In the genomic region with DNA sequence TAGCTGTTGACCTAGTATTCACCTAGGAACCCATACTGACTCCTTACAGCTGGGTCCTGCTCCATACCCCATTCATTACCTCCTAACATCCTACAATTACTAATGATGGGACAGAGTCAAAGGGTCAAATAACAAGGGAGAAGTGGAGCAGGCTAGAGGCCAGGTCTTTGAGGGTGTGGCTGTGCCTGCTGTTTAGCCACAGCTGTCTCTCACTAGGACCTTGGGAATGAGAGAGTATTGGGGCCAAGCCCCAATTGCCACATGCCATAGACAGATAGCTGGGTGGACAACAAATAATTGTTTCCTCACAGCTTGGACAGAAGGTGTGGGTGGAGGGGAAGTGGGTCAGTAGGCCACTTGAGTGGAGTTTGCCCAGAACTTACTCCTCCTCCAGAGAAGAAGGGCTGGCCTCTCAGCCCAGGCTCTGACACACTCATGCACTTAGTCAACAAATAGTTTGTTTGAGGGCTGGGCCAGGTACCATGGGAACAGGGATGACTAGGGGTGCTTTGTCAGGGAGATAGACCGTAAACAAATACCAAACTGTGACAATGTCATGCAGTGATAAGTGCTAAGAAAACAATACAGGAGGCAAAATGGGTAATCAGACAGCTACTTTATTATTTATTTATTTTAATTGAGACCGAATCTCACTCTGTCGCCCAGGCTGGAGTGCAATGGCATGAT, we compare ENCODE assay signal across 8 cellular contexts. TPM values are rescaled to one million over a fixed set of nuclear protein-coding genes. Genes with fewer than 3 reads are reported as not detected.
DNase-seq lines count a peak whose midpoint lies in the region; ATAC-seq and TF ChIP-seq lines count a peak whose summit lies in the region.

No MANE protein-coding gene starts in this region.

- peak overlapping the region in 1 of 2 donors; percentile 23 for H3K9ac ChIP-seq in mucosa of rectum (ENCODE audit: low read depth in 1 of 2, low read length in 2 of 2)

- ATAC-seq in SK-N-SH treated with all-trans-retinoic acid at 6 μM for 48 hours, result peak; percentile 94
- no peak for ATAC-seq in GM19467 (IDR thresholded peaks at IDR 0.05; ENCODE audit: unreplicated experiment)
- ATAC-seq in HG03342 (IDR thresholded peaks at IDR 0.05; ENCODE audit: unreplicated experiment), result no peak

- no peaks in the 10 kb centered on the region for H3K9me3 ChIP-seq in mucosa of rectum (ENCODE audit: control insufficient read depth in 2 of 2, low read length in 2 of 2)
- H3K9me3 ChIP-seq in spleen, result no peaks in the 10 kb centered on the region

- H3K4me3 ChIP-seq in mucosa of rectum (ENCODE audit: low read length in 2 of 2) (no peak overlapping the region), spleen (no peak overlapping the region)

- TF ChIP-seq POLR2A in spleen (IDR thresholded peaks at IDR 0.05), result no peak

- intact Hi-C loops in spleen (cut with DNase I; ENCODE audit: low total_unique reads), result no loop called here

- H3K36me3 ChIP-seq in mucosa of rectum (ENCODE audit: control insufficient read depth in 2 of 2, insufficient read depth in 2 of 2, low read length in 2 of 2), result peaks cover 0 to 6% of the 10 kb centered on the region in 2 donors
- peaks cover 0 to 34% (median 11%) of the 10 kb centered on the region in 6 donors for H3K36me3 ChIP-seq in spleen

- H3K27ac ChIP-seq in epithelial cell of prostate (peak overlapping the region; percentile 62), mucosa of rectum (ENCODE audit: low read depth in 2 of 2, low read length in 2 of 2) (peak overlapping the region; percentile 76), spleen (peak overlapping the region in 3 of 8 donors; percentile 7 to 45 (median 29))

- TF ChIP-seq CTCF in spleen (IDR thresholded peaks at IDR 0.05 in 8 of 11, conservative IDR thresholded peaks at IDR 0.05 in 3 of 11), result no peak

- DNase-seq in stimulated activated CD4-positive, alpha-beta T cell treated with anti-CD3 and anti-CD28 coated beads, Interleukin-1b, Interleukin-23, amount 100 ng/mL, for 48 hours, result peak; percentile 40
- no peak for DNase-seq in stimulated activated CD4-positive, alpha-beta T cell treated with anti-CD3 and anti-CD28 coated beads, Interleukin-2, amount 100 ng/mL, for 24 hours
- DNase-seq in epithelial cell of prostate (ENCODE audit: low read depth, low spot score) (peak; percentile 84), spleen (no peak)

- H3K27me3 ChIP-seq in mucosa of rectum (ENCODE audit: control insufficient read depth in 2 of 2, insufficient read depth in 2 of 2, low read length in 2 of 2) (no peaks in the 10 kb centered on the region), spleen (replicated peaks in 1 of 7) (no peaks in the 10 kb centered on the region)

- H3K4me1 ChIP-seq in mucosa of rectum (ENCODE audit: control insufficient read depth in 2 of 2, insufficient read depth in 2 of 2, low read length in 2 of 2) (peaks cover 21 to 33% of the 10 kb centered on the region in 2 donors), spleen (peaks cover 0 to 48% (median 20%) of the 10 kb centered on the region in 6 donors)

- WGBS in spleen, 5 donors, result 73 to 92% (median 89%) methylated on average over 3 of the region's 3 CpGs

TF ChIP-seq in SK-N-SH treated with all-trans-retinoic acid at 6 μM for 48 hours, 23 proteins besides CTCF, POLR2A, EP300 and RAD21:
- TF ChIP-seq ZNF70 (CRISPR knock-in tag; IDR thresholded peaks at IDR 0.05), result no peak
- TF ChIP-seq CSDC2 (CRISPR knock-in tag; IDR thresholded peaks at IDR 0.05), result no peak
- TF ChIP-seq POU6F1 (CRISPR knock-in tag; IDR thresholded peaks at IDR 0.05; ENCODE audit: borderline replicate concordance, low read depth), result no peak
- no peak for TF ChIP-seq BACH2 (CRISPR knock-in tag; IDR thresholded peaks at IDR 0.05; ENCODE audit: borderline replicate concordance)
- TF ChIP-seq PATZ1 (CRISPR knock-in tag; IDR thresholded peaks at IDR 0.05; ENCODE audit: borderline replicate concordance), result no peak
- TF ChIP-seq ZFP3 (CRISPR knock-in tag; IDR thresholded peaks at IDR 0.05), result no peak
- no peak for TF ChIP-seq CREB5 (CRISPR knock-in tag; IDR thresholded peaks at IDR 0.05; ENCODE audit: low read depth)
- no peak for TF ChIP-seq TSHZ2 (CRISPR knock-in tag; IDR thresholded peaks at IDR 0.05)
- no peak for TF ChIP-seq ZNF565 (CRISPR knock-in tag; conservative IDR thresholded peaks at IDR 0.05; ENCODE audit: low read depth)
- no peak for TF ChIP-seq OSR1 (CRISPR knock-in tag; IDR thresholded peaks at IDR 0.05)
- TF ChIP-seq RARB (CRISPR knock-in tag; IDR thresholded peaks at IDR 0.05), result no peak
TF ChIP-seq in SK-N-SH treated with all-trans-retinoic acid at 6 μM for 48 hours: peak in this region for 0.

RNA-seq across cellular contexts. Expression of gene CENPT, which starts 10.2 kb away (rescaled TPM):
- 10 to 100 TPM; 43.2 to 82.9 (median 50.8) TPM for total RNA-seq in spleen
- 100 to 1,000 TPM in 1 of 3 donors, 10 to 100 TPM in 2; 47.2 to 101 (median 91.3) TPM for polyA plus RNA-seq in spleen

RNA-seq across cellular contexts. Expression of gene NUTF2, which starts 11.0 kb away (rescaled TPM):
- total RNA-seq in spleen, result 10 to 100 TPM; 38.8 to 64.3 (median 48.6) TPM
- 100 to 1,000 TPM in 1 of 3 donors, 10 to 100 TPM in 2; 92.3 to 116 (median 97.0) TPM for polyA plus RNA-seq in spleen

RNA-seq across cellular contexts. Expression of gene EDC4, which starts 15.2 kb away (rescaled TPM):
- 10 to 100 TPM; 51.7 to 71.3 (median 63.2) TPM for total RNA-seq in spleen
- 10 to 100 TPM; 27.6 to 45.0 (median 39.6) TPM for polyA plus RNA-seq in spleen

RNA-seq across cellular contexts. Expression of gene THAP11, which starts 15.6 kb away (rescaled TPM):
- 10 to 100 TPM; 23.5 to 80.7 (median 35.7) TPM for total RNA-seq in spleen
- polyA plus RNA-seq in spleen, result 10 to 100 TPM; 19.9 to 31.7 (median 24.3) TPM

RNA-seq across cellular contexts. Expression of gene NRN1L, which starts 27.0 kb away (rescaled TPM):
- total RNA-seq in spleen, result 1 to 10 TPM in 3 of 7 donors, under 1 TPM in 2, not detected in 2; 0.60 to 6.2 (median 1.2) TPM
- polyA plus RNA-seq in spleen, result 1 to 10 TPM; 2.5 to 4.4 (median 3.4) TPM

Comparison
In these comparisons a context has a peak if more than half of its experiments do, and no peak if none do; other contexts are left out.
1. DNase-seq: peak in stimulated activated CD4-positive, alpha-beta T cell treated with anti-CD3 and anti-CD28 coated beads, Interleukin-1b, Interleukin-23, amount 100 ng/mL, for 48 hours (single experiment) and epithelial cell of prostate (single experiment); none in stimulated activated CD4-positive, alpha-beta T cell treated with anti-CD3 and anti-CD28 coated beads, Interleukin-2, amount 100 ng/mL, for 24 hours (0 of 2) and spleen (single experiment).